In the genomic region with DNA sequence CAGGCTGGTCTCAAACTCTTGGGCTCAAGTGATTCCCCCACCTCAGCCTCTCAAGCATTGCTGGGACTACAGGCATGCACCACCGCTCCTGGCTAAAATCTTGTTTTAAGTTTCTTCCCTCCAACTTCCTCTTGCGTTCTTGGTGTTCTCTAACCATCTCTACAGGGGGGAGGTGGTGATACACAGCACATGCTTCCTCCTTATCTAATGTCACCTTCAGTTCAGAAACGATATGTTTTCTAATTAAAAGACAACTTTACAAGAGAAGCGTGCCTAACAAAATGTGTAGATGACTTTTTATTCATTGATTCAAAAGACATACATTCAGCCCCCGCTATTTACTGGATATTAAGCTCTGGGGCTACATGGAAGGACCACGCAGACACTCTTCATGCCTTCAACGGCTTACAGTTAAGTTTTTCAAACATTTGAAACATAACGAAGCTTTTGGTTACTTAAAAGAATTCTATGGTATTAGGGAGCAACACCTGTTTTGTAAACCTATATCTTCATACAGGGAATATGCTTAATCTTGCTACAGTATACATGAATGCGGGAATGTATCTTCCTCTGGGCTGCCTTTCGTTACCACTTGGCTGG, we compare ENCODE assay signal across 8 cellular contexts. TPM values are rescaled to one million over a fixed set of nuclear protein-coding genes. Genes with fewer than 3 reads are reported as not detected.
DNase-seq lines count a peak whose midpoint lies in the region; TF ChIP-seq lines count a peak whose summit lies in the region.

No MANE protein-coding gene starts in this region.

- no peak for TF ChIP-seq CTCF in HEK293 (tag by site-specific recombination; IDR thresholded peaks at IDR 0.05)

- DNase-seq in DMS 273 (lab: John Stamatoyannopoulos, UW; ENCODE audit: unreplicated experiment) (peak; percentile 28), DMS 273 treated with DMSO at 0.1 percent for 48 hours (lab: John Stamatoyannopoulos, UW) (no peak), NOMO-1 treated with DMSO at 0.1 percent for 48 hours (lab: John Stamatoyannopoulos, UW; ENCODE audit: unreplicated experiment) (peak; percentile 69), caudate nucleus (lab: John Stamatoyannopoulos, UW) (no peak), medulla oblongata (ENCODE audit: extremely low spot score) (peak; percentile 54), DMS153 treated with DMSO at 0.1 percent for 48 hours (lab: John Stamatoyannopoulos, UW; ENCODE audit: unreplicated experiment) (no peak)

- H3K9me3 ChIP-seq in HEK293 (ENCODE audit: control insufficient read depth, insufficient read depth, low read depth, low read length): no peaks in the 10 kb centered on the region

- POLR2A ChIA-PET in HEK293 (lab: Yijun Ruan, JAX): interaction anchor here (0.7 to 1.0 kb wide), 3 partner anchors 15 to 90 kb away, joined by 3 read pairs; no protein-coding TSS in a partner anchor

- peak overlapping the region; percentile 98 for H3K4me3 ChIP-seq in HEK293 (ENCODE audit: low read depth, low read length)
- peak overlapping the region; percentile 78 for H3K4me3 ChIP-seq in urinary bladder (ENCODE audit: low read depth, low read length)

- H3K4me1 ChIP-seq in HEK293 (ENCODE audit: control insufficient read depth, insufficient read depth, low read length): no peaks in the 10 kb centered on the region
- H3K4me1 ChIP-seq in urinary bladder (ENCODE audit: insufficient read depth): no peaks in the 10 kb centered on the region

- peak overlapping the region; percentile 77; the same call in 1 of the 2 replicates for H3K27ac ChIP-seq in HEK293 (ENCODE audit: extremely low read depth, low read depth, low read length)
- peak overlapping the region; percentile 90 for H3K27ac ChIP-seq in caudate nucleus (ENCODE audit: low read depth, low read length)
- peak overlapping the region; percentile 92 for H3K27ac ChIP-seq in urinary bladder (ENCODE audit: low read depth)

- H3K36me3 ChIP-seq in HEK293 (ENCODE audit: control insufficient read depth in 2 of 2, insufficient read depth in 1 of 2, low read length in 2 of 2) (peaks cover 0 to 35% of the 10 kb centered on the region in 2 experiments; a peak in 1 of 3 replicates), urinary bladder (ENCODE audit: insufficient read depth) (peaks cover 2% of the 10 kb centered on the region)

- CTCF ChIA-PET in HEK293 (lab: Yijun Ruan, JAX): interaction anchor here (0.6 to 2.4 kb wide), 5 partner anchors 89 to 192 kb away, joined by 3 to 10 read pairs (median 4); partner anchors contain the start of gene ALG9

- WGBS in urinary bladder: 18% methylated on average over 10 of the region's 10 CpGs

TF ChIP-seq in HEK293, 187 proteins besides CTCF, POLR2A, EP300 and RAD21:
- TF ChIP-seq ZNF292 (tag by site-specific recombination; IDR thresholded peaks at IDR 0.05; ENCODE audit: borderline replicate concordance, low read depth): no peak
- TF ChIP-seq YY1 (tag by site-specific recombination; IDR thresholded peaks at IDR 0.05): no peak
- no peak for TF ChIP-seq ZNF2 (tag by site-specific recombination; IDR thresholded peaks at IDR 0.05)
- TF ChIP-seq ZNF394 (tag by site-specific recombination; IDR thresholded peaks at IDR 0.05; ENCODE audit: borderline replicate concordance): no peak
- TF ChIP-seq ZXDB (tag by site-specific recombination; IDR thresholded peaks at IDR 0.05): no peak
- TF ChIP-seq, protein P1, sequence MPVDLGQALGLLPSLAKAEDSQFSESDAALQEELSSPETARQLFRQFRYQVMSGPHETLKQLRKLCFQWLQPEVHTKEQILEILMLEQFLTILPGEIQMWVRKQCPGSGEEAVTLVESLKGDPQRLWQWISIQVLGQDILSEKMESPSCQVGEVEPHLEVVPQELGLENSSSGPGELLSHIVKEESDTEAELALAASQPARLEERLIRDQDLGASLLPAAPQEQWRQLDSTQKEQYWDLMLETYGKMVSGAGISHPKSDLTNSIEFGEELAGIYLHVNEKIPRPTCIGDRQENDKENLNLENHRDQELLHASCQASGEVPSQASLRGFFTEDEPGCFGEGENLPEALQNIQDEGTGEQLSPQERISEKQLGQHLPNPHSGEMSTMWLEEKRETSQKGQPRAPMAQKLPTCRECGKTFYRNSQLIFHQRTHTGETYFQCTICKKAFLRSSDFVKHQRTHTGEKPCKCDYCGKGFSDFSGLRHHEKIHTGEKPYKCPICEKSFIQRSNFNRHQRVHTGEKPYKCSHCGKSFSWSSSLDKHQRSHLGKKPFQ (tag by site-specific recombination; IDR thresholded peaks at IDR 0.05): no peak
- TF ChIP-seq EGR2 (tag by site-specific recombination; IDR thresholded peaks at IDR 0.05; ENCODE audit: low read depth): no peak
- TF ChIP-seq BCL6B (tag by site-specific recombination; IDR thresholded peaks at IDR 0.05): no peak
- TF ChIP-seq ZNF561 (tag by site-specific recombination; IDR thresholded peaks at IDR 0.05; ENCODE audit: borderline replicate concordance): no peak
- no peak for TF ChIP-seq ZNF623 (tag by site-specific recombination; IDR thresholded peaks at IDR 0.05)
- no peak for TF ChIP-seq ZIC2 (tag by site-specific recombination; IDR thresholded peaks at IDR 0.05)
- TF ChIP-seq ZNF175 (tag by site-specific recombination; IDR thresholded peaks at IDR 0.05): no peak

RNA-seq across cellular contexts. Expression of gene DLAT, which starts 0.9 kb away (rescaled TPM):
- 36.9 TPM for total RNA-seq in urinary bladder
- polyA plus RNA-seq in urinary bladder: 23.7 TPM

RNA-seq across cellular contexts. Expression of gene PIH1D2, which starts 49.5 kb away (rescaled TPM):
- total RNA-seq in urinary bladder: 4.5 TPM
- 1.0 TPM for polyA plus RNA-seq in urinary bladder

RNA-seq across cellular contexts. Expression of gene NKAPD1, which starts 49.8 kb away (rescaled TPM):
- 29.3 TPM for total RNA-seq in urinary bladder
- polyA plus RNA-seq in urinary bladder: 16.0 TPM

Comparison
In these comparisons a context has a peak if more than half of its experiments do, and no peak if none do; other contexts are left out.
1. DNase-seq: peak in DMS 273 (single experiment), NOMO-1 treated with DMSO at 0.1 percent for 48 hours (single experiment) and medulla oblongata (single experiment); none in DMS 273 treated with DMSO at 0.1 percent for 48 hours (single experiment), caudate nucleus (0 of 61) and DMS153 treated with DMSO at 0.1 percent for 48 hours (single experiment).
2. Peak in every context shown above with its lines, with median percentiles within 50 percentile points of each other: H3K27ac ChIP-seq.